ENCODE assay signal across 23 cellular contexts in genomic region chr18:11902522-11903292, GRCh38. TPM values are rescaled to one million over a fixed set of nuclear protein-coding genes. Genes with fewer than 3 reads are reported as not detected.
A peak's percentile ranks its signal among the peaks of the same experiment; 100 is the strongest.
DNase-seq lines count a peak whose midpoint lies in the region; ATAC-seq and TF ChIP-seq lines count a peak whose summit lies in the region.
"Had no signal": no experiment of that assay in that cellular context is flagged by ENCODE, and none has a peak within 500 bp of the region (broad histone marks: within the 10 kb centered on the region; RNA-seq: fewer than 3 reads in every experiment).

No MANE protein-coding gene starts in this region.

- H3K9me3 ChIP-seq in body of pancreas (no peaks in the 10 kb centered on the region), osteoblast (ENCODE audit: low read depth, low read length) (no peaks in the 10 kb centered on the region)
- H3K9me3 ChIP-seq: BLaER1 treated with 17β-estradiol and CSF1 and Interleukin-3, amounts not matched to agents 10 nM and 100 nM had no signal

- 71 to 72% methylated on average over 3 to 7 of the region's 7 CpGs for WGBS in body of pancreas, 2 donors

- CTCF ChIA-PET in activated CD4-positive, alpha-beta T cell treated with anti-CD3 and anti-CD28 coated beads for 36 hours (lab: Charles Lee) = interaction anchor here (0.6 kb wide), 1 partner anchor 21 kb away, joined by 3 read pairs; no protein-coding TSS in a partner anchor

- no peaks in the 10 kb centered on the region for H3K27me3 Mint-ChIP-seq in activated CD4-positive, alpha-beta T cell treated with anti-CD3 and anti-CD28 coated beads for 36 hours
- H3K27me3 Mint-ChIP-seq: T-cell had no signal

- intact Hi-C loops in activated CD4-positive, alpha-beta T cell treated with anti-CD3 and anti-CD28 coated beads for 36 hours (cut with DNase I, micrococcal nuclease) = no loop called here
- intact Hi-C loops in posterior cingulate gyrus (cut with DNase I) (no loop called here), body of pancreas (cut with DNase I) (no loop called here)

- H3K27me3 ChIP-seq in body of pancreas (no peaks in the 10 kb centered on the region), osteoblast (ENCODE audit: insufficient read depth, low read length) (no peaks in the 10 kb centered on the region)
- H3K27me3 ChIP-seq: BLaER1 treated with 17β-estradiol and CSF1 and Interleukin-3, amounts not matched to agents 10 nM and 100 nM had no signal

- H3K36me3 Mint-ChIP-seq in activated CD4-positive, alpha-beta T cell treated with anti-CD3 and anti-CD28 coated beads for 36 hours (ENCODE audit: low read depth) = peaks cover 28% of the 10 kb centered on the region

- H3K4me1 Mint-ChIP-seq in activated CD4-positive, alpha-beta T cell treated with anti-CD3 and anti-CD28 coated beads for 36 hours = peaks cover 11% of the 10 kb centered on the region

- H3K36me3 ChIP-seq in body of pancreas (replicated peaks in 1 of 2; ENCODE audit: insufficient read depth in 1 of 2, low read depth in 2 of 2) (no peaks in the 10 kb centered on the region), osteoblast (ENCODE audit: insufficient read depth, low read length) (no peaks in the 10 kb centered on the region)

- no peak overlapping the region for H3K4me3 ChIP-seq in epithelial cell of esophagus (ENCODE audit: low read length)
- no peak overlapping the region for H3K4me3 ChIP-seq in body of pancreas
- H3K4me3 ChIP-seq in osteoblast (ENCODE audit: insufficient read depth, low read length) = no peak overlapping the region
- H3K4me3 ChIP-seq: BLaER1 treated with 17β-estradiol and CSF1 and Interleukin-3, amounts not matched to agents 10 nM and 100 nM had no signal

- peaks cover 22% of the 10 kb centered on the region for H3K4me1 ChIP-seq in body of pancreas
- peaks cover 7% of the 10 kb centered on the region for H3K4me1 ChIP-seq in osteoblast (ENCODE audit: insufficient read depth, low read length)

- TF ChIP-seq POLR2A in body of pancreas (IDR thresholded peaks at IDR 0.05) = no peak

- H3K4me2 ChIP-seq in osteoblast (ENCODE audit: insufficient read depth, low read length) = no peak overlapping the region

- TF ChIP-seq CTCF in epithelial cell of esophagus (IDR thresholded peaks at IDR 0.05; ENCODE audit: insufficient read depth, low read depth, low read length, missing control alignments) = no peak
- no peak for TF ChIP-seq CTCF in body of pancreas (IDR thresholded peaks at IDR 0.05)
- TF ChIP-seq CTCF in osteoblast (IDR thresholded peaks at IDR 0.05; ENCODE audit: extremely low read depth, low read depth, low read length) = no peak

- H4K20me1 ChIP-seq in osteoblast (ENCODE audit: insufficient read depth, low read length) = no peaks in the 10 kb centered on the region
- H4K20me1 ChIP-seq: BLaER1 treated with 17β-estradiol and CSF1 and Interleukin-3, amounts not matched to agents 10 nM and 100 nM had no signal

- H3K79me2 ChIP-seq in osteoblast (ENCODE audit: insufficient read depth, low read length) = peaks cover 11% of the 10 kb centered on the region

- POLR2A ChIA-PET in activated CD4-positive, alpha-beta T cell treated with anti-CD3 and anti-CD28 coated beads for 36 hours (lab: Charles Lee) = no interaction called here

- H3K27ac ChIP-seq in body of pancreas (no peak overlapping the region), osteoblast (ENCODE audit: low read depth, low read length) (no peak overlapping the region)
- H3K27ac ChIP-seq: 22Rv1; BLaER1 treated with 17β-estradiol and CSF1 and Interleukin-3, amounts not matched to agents 10 nM and 100 nM; epithelial cell of prostate had no signal

- ATAC-seq in activated CD4-positive, alpha-beta T cell treated with anti-CD3 and anti-CD28 coated beads for 36 hours = peak; percentile 30
- ATAC-seq in body of pancreas = no peak
- ATAC-seq: HCT116, Right ventricle myocardium inferior, T-cell had no signal

- H3K27ac Mint-ChIP-seq in activated CD4-positive, alpha-beta T cell treated with anti-CD3 and anti-CD28 coated beads for 36 hours = no peak overlapping the region
- H3K27ac Mint-ChIP-seq: T-cell had no signal

- DNase-seq in activated CD4-positive, alpha-beta T cell treated with anti-CD3 and anti-CD28 coated beads for 36 hours = no peak
- DNase-seq in activated CD4-positive, alpha-beta T cell treated with anti-CD3 and anti-CD28 coated beads for 48 hours = no peak
- DNase-seq in RKO (ENCODE audit: low spot score) (peak; percentile 32), epithelial cell of esophagus (ENCODE audit: low read depth) (peak; percentile 53), posterior cingulate gyrus (peak in 7 of 10 donors; percentile 24 to 86 (median 47)), body of pancreas (no peak), NCI-H526 (lab: John Stamatoyannopoulos, UW) (no peak), osteoblast (ENCODE audit: insufficient read length, low spot score, missing footprints) (no peak)
- DNase-seq: activated effector memory CD4-positive, alpha-beta T cell treated with anti-CD3 and anti-CD28 coated beads, Interleukin-2, amount 50 U/mL, for 16 hours; aorta; cortex of kidney; DMS79 treated with DMSO at 0.1 percent for 48 hours; midbrain; NCI-H1092 treated with DMSO at 0.1 percent for 48 hours; NCI-H2171 treated with DMSO at 0.1 percent for 48 hours; stimulated activated naive CD4-positive, alpha-beta T cell; T-cell; trophoblast cell had no signal

- no peak overlapping the region for H2AFZ ChIP-seq in osteoblast (ENCODE audit: low read length)

- no peak overlapping the region for H3K4me3 Mint-ChIP-seq in activated CD4-positive, alpha-beta T cell treated with anti-CD3 and anti-CD28 coated beads for 36 hours
- H3K4me3 Mint-ChIP-seq: T-cell had no signal

- no peaks in the 10 kb centered on the region for H3K9me3 Mint-ChIP-seq in activated CD4-positive, alpha-beta T cell treated with anti-CD3 and anti-CD28 coated beads for 36 hours (ENCODE audit: low read depth)
- H3K9me3 Mint-ChIP-seq: T-cell had no signal

RNA-seq across cellular contexts. Expression of gene MPPE1, which starts 5.4 kb away (rescaled TPM):
- 10 to 100 TPM; 22.4 to 29.6 TPM for total RNA-seq in activated CD4-positive, alpha-beta T cell treated with anti-CD3 and anti-CD28 coated beads for 36 hours
- 10 to 100 TPM; 29.0 to 43.1 TPM for total RNA-seq in body of pancreas
- 38.0 and 44.5 TPM in 2 replicates for total RNA-seq in osteoblast

RNA-seq across cellular contexts. Expression of gene CHMP1B, which starts 51.5 kb away (rescaled TPM):
- 10 to 100 TPM; 20.4 to 20.9 TPM for total RNA-seq in activated CD4-positive, alpha-beta T cell treated with anti-CD3 and anti-CD28 coated beads for 36 hours
- total RNA-seq in body of pancreas (10 to 100 TPM; 23.1 to 27.4 TPM), osteoblast (59.8 and 63.7 TPM in 2 replicates)

Comparison
In these comparisons a context has a peak if more than half of its experiments do, and no peak if none do; other contexts are left out.
1. DNase-seq: peak in RKO (single experiment), epithelial cell of esophagus (single experiment) and posterior cingulate gyrus (7 of 10); none in activated CD4-positive, alpha-beta T cell treated with anti-CD3 and anti-CD28 coated beads for 36 hours (single experiment), activated CD4-positive, alpha-beta T cell treated with anti-CD3 and anti-CD28 coated beads for 48 hours (single experiment), body of pancreas (0 of 4), NCI-H526 (0 of 2) and osteoblast (single experiment).